In the genomic region with DNA sequence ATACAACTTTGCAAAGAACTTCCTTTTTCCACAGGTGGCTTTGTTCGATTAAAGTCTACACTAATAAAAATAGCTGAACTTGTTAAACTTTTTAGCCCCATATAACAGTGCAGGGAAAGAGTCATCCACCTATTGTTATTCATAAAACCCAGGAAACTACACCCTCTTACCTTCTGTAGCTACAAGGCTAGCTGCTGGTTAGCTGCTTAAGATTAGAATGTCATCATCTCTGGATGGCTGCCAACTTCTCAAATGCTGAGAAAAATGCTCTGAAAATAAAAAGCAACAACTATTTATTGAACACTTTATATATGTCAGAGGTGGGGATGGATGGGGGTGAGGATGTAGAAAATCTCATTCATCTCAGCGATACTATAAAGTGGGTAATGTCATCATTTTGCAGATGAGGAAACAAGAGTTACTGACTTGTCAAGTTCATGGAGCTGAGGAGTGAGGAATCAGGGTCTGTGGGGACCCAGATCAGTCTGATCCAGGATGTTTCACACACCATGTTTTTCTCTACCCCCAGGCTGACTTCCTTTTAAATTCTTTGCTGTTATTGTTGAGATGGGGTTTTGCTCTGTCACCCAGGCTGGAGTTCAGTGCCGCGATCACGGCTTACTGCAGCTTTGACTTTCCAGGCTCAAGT, we compare ENCODE assay signal across 1 cellular context.
TF ChIP-seq lines count a peak whose summit lies in the region.

No MANE protein-coding gene starts in this region.

TF ChIP-seq in GM23338, 12 proteins besides CTCF, POLR2A, EP300 and RAD21 (continued from another document):
- TF ChIP-seq CREB1 (CRISPR knock-in tag; IDR thresholded peaks at IDR 0.05; ENCODE audit: low read depth) (no peak), POLR2AphosphoS5 (IDR thresholded peaks at IDR 0.05; ENCODE audit: low read depth) (no peak), STAT1 (IDR thresholded peaks at IDR 0.05; ENCODE audit: unreplicated experiment) (no peak)
- TF ChIP-seq, protein P1, sequence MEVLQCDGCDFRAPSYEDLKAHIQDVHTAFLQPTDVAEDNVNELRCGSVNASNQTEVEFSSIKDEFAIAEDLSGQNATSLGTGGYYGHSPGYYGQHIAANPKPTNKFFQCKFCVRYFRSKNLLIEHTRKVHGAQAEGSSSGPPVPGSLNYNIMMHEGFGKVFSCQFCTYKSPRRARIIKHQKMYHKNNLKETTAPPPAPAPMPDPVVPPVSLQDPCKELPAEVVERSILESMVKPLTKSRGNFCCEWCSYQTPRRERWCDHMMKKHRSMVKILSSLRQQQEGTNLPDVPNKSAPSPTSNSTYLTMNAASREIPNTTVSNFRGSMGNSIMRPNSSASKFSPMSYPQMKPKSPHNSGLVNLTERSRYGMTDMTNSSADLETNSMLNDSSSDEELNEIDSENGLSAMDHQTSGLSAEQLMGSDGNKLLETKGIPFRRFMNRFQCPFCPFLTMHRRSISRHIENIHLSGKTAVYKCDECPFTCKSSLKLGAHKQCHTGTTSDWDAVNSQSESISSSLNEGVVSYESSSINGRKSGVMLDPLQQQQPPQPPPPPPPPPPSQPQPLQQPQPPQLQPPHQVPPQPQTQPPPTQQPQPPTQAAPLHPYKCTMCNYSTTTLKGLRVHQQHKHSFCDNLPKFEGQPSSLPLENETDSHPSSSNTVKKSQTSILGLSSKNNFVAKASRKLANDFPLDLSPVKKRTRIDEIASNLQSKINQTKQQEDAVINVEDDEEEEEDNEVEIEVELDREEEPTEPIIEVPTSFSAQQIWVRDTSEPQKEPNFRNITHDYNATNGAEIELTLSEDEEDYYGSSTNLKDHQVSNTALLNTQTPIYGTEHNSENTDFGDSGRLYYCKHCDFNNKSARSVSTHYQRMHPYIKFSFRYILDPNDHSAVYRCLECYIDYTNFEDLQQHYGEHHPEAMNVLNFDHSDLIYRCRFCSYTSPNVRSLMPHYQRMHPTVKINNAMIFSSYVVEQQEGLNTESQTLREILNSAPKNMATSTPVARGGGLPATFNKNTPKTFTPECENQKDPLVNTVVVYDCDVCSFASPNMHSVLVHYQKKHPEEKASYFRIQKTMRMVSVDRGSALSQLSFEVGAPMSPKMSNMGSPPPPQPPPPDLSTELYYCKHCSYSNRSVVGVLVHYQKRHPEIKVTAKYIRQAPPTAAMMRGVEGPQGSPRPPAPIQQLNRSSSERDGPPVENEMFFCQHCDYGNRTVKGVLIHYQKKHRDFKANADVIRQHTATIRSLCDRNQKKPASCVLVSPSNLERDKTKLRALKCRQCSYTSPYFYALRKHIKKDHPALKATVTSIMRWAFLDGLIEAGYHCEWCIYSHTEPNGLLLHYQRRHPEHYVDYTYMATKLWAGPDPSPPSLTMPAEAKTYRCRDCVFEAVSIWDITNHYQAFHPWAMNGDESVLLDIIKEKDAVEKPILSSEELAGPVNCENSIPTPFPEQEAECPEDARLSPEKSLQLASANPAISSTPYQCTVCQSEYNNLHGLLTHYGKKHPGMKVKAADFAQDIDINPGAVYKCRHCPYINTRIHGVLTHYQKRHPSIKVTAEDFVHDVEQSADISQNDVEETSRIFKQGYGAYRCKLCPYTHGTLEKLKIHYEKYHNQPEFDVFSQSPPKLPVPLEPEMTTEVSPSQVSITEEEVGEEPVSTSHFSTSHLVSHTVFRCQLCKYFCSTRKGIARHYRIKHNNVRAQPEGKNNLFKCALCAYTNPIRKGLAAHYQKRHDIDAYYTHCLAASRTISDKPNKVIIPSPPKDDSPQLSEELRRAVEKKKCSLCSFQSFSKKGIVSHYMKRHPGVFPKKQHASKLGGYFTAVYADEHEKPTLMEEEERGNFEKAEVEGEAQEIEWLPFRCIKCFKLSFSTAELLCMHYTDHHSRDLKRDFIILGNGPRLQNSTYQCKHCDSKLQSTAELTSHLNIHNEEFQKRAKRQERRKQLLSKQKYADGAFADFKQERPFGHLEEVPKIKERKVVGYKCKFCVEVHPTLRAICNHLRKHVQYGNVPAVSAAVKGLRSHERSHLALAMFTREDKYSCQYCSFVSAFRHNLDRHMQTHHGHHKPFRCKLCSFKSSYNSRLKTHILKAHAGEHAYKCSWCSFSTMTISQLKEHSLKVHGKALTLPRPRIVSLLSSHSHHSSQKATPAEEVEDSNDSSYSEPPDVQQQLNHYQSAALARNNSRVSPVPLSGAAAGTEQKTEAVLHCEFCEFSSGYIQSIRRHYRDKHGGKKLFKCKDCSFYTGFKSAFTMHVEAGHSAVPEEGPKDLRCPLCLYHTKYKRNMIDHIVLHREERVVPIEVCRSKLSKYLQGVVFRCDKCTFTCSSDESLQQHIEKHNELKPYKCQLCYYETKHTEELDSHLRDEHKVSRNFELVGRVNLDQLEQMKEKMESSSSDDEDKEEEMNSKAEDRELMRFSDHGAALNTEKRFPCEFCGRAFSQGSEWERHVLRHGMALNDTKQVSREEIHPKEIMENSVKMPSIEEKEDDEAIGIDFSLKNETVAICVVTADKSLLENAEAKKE (CRISPR knock-in tag; IDR thresholded peaks at IDR 0.05), result no peak
